In genomic region chr7:106281127-106281526, GRCh38 we compare ENCODE assay signal across 20 cellular contexts. TPM values are rescaled to one million over a fixed set of nuclear protein-coding genes. Genes with fewer than 3 reads are reported as not detected.
A peak's percentile ranks its signal among the peaks of the same experiment; 100 is the strongest.
DNase-seq lines count a peak whose midpoint lies in the region; ATAC-seq, FAIRE-seq and TF ChIP-seq lines count a peak whose summit lies in the region.
"Had no signal": no experiment of that assay in that cellular context is flagged by ENCODE, and none has a peak within 500 bp of the region (broad histone marks: within the 10 kb centered on the region; RNA-seq: fewer than 3 reads in every experiment).

No MANE protein-coding gene starts in this region.

- H3K79me2 ChIP-seq in SU-DHL-6 (ENCODE audit: insufficient read depth, low read length): peaks cover 80% of the 10 kb centered on the region

- H3K36me3 Mint-ChIP-seq in activated T-cell treated with anti-CD3 and anti-CD28 coated beads, Interleukin-2, amount 50 U/mL, for 4 hours (ENCODE audit: insufficient read depth): peaks cover 65% of the 10 kb centered on the region

- H3K9me3 ChIP-seq in SU-DHL-6 (ENCODE audit: insufficient read depth, low read length): no peaks in the 10 kb centered on the region
- no peaks in the 10 kb centered on the region for H3K9me3 ChIP-seq in subcutaneous abdominal adipose tissue (ENCODE audit: control insufficient read depth in 5 of 5, low read length in 5 of 5)
- H3K9me3 ChIP-seq: prostate gland had no signal

- H3K4me3 ChIP-seq in SU-DHL-6 (ENCODE audit: insufficient read depth, low read length, poor library complexity, severe bottlenecking) (no peak overlapping the region), coronary artery (peak overlapping the region; percentile 89), subcutaneous abdominal adipose tissue (ENCODE audit: low read depth in 1 of 5, low read length in 5 of 5) (peak overlapping the region in 4 of 5 donors; percentile 22 to 99 (median 64))
- H3K4me3 ChIP-seq: prostate gland had no signal

- peaks cover 5 to 37% (median 36%) of the 10 kb centered on the region in 5 donors for H3K4me1 ChIP-seq in subcutaneous abdominal adipose tissue (ENCODE audit: control insufficient read depth in 5 of 5, insufficient read depth in 5 of 5, low read length in 5 of 5)
- H3K4me1 ChIP-seq: prostate gland had no signal

- no peaks in the 10 kb centered on the region for H3K27me3 Mint-ChIP-seq in activated T-cell treated with anti-CD3 and anti-CD28 coated beads, Interleukin-2, amount 50 U/mL, for 4 hours (ENCODE audit: low read depth)
- H3K27me3 Mint-ChIP-seq: stimulated activated memory B cell treated with anti-CD40 and anti-IgM and Interleukin-4, amounts not matched to agents 10 μg/mL and 1 μg/mL and 100 μg/mL, for 72 hours; T-cell had no signal

- H3K27ac ChIP-seq in SU-DHL-6 (ENCODE audit: low read depth, low read length) (no peak overlapping the region), coronary artery (no peak overlapping the region), subcutaneous abdominal adipose tissue (ENCODE audit: low read depth, low read length) (peak overlapping the region; percentile 1)
- H3K27ac ChIP-seq: prostate gland had no signal

- H3K9ac ChIP-seq in SU-DHL-6 (ENCODE audit: low read length) (no peak overlapping the region), subcutaneous abdominal adipose tissue (ENCODE audit: low read length in 5 of 5) (no peak overlapping the region)

- no peaks in the 10 kb centered on the region for H3K9me2 ChIP-seq in SU-DHL-6 (replicated peaks; ENCODE audit: insufficient read depth, low read length)

- TF ChIP-seq CTCF in SU-DHL-6 (IDR thresholded peaks at IDR 0.05; ENCODE audit: insufficient read depth, low read length, poor library complexity, severe bottlenecking) (no peak), coronary artery (IDR thresholded peaks at IDR 0.05) (no peak)

- H3K4me2 ChIP-seq in SU-DHL-6 (ENCODE audit: low read depth, low read length, poor library complexity, severe bottlenecking): peak overlapping the region; percentile 77

- peaks cover 38% of the 10 kb centered on the region for H4K20me1 ChIP-seq in SU-DHL-6 (ENCODE audit: low read depth, low read length)

- H3K36me3 ChIP-seq in SU-DHL-6 (ENCODE audit: low read length) (peaks cover 8% of the 10 kb centered on the region), subcutaneous abdominal adipose tissue (ENCODE audit: control insufficient read depth in 5 of 5, insufficient read depth in 5 of 5, low read length in 5 of 5) (peaks cover 4 to 18% (median 13%) of the 10 kb centered on the region in 5 donors)
- H3K36me3 ChIP-seq: prostate gland had no signal

- no peak for FAIRE-seq in HTR-8/SVneo (lab: Jason Lieb, UNC)

- no peak for DNase-seq in activated T-cell treated with anti-CD3 and anti-CD28 coated beads, Interleukin-2, amount 50 U/mL, for 4 hours
- no peak for DNase-seq in activated T-cell treated with anti-CD3 and anti-CD28 coated beads, Interleukin-2, amount 50 U/mL, for 48 hours
- no peak for DNase-seq in coronary artery (ENCODE audit: low spot score)
- DNase-seq in NCI-H510A treated with DMSO at 0.1 percent for 48 hours (lab: John Stamatoyannopoulos, UW): no peak
- DNase-seq in HTR-8/SVneo (ENCODE audit: insufficient read length, low spot score): no peak
- DNase-seq in EL: no peak
- DNase-seq: activated CD8-positive, alpha-beta memory T cell treated with anti-CD3 and anti-CD28 coated beads, Interleukin-2, amount 50 U/mL, for 4 hours; anterior cingulate cortex; GOT3; Kasumi-1; NCI-H1417; NCI-H2171 treated with DMSO at 0.1 percent for 48 hours; NK-92 treated with Interleukin-12 subunit alpha and Interleukin-12 subunit beta, amount 100 ng/mL, for 24 hours; T-cell had no signal

- H3K4me1 Mint-ChIP-seq in activated T-cell treated with anti-CD3 and anti-CD28 coated beads, Interleukin-2, amount 50 U/mL, for 4 hours (ENCODE audit: low read depth): peaks cover 40% of the 10 kb centered on the region

- peak overlapping the region; percentile 88 for H3K4me3 Mint-ChIP-seq in activated T-cell treated with anti-CD3 and anti-CD28 coated beads, Interleukin-2, amount 50 U/mL, for 4 hours
- H3K4me3 Mint-ChIP-seq: stimulated activated memory B cell treated with anti-CD40 and anti-IgM and Interleukin-4, amounts not matched to agents 10 μg/mL and 1 μg/mL and 100 μg/mL, for 72 hours; T-cell; WTC11 had no signal

- no peak for ATAC-seq in activated T-cell treated with anti-CD3 and anti-CD28 coated beads, Interleukin-2, amount 50 U/mL, for 4 hours
- ATAC-seq: stimulated activated memory B cell treated with anti-CD40 and anti-IgM and Interleukin-4, amounts not matched to agents 10 μg/mL and 1 μg/mL and 100 μg/mL, for 72 hours; T-cell; WTC11 had no signal

- H3K27me3 ChIP-seq in SU-DHL-6 (ENCODE audit: low read length) (no peaks in the 10 kb centered on the region), subcutaneous abdominal adipose tissue (ENCODE audit: control insufficient read depth in 5 of 5, insufficient read depth in 4 of 5, low read length in 5 of 5) (no peaks in the 10 kb centered on the region)

- H2AFZ ChIP-seq in SU-DHL-6 (ENCODE audit: low read depth, low read length, severe bottlenecking): no peak overlapping the region

- peaks cover 23% of the 10 kb centered on the region for H3F3A ChIP-seq in SU-DHL-6 (ENCODE audit: insufficient read depth)

- H3K9me3 Mint-ChIP-seq in activated T-cell treated with anti-CD3 and anti-CD28 coated beads, Interleukin-2, amount 50 U/mL, for 4 hours: no peaks in the 10 kb centered on the region
- H3K9me3 Mint-ChIP-seq: nephron; stimulated activated memory B cell treated with anti-CD40 and anti-IgM and Interleukin-4, amounts not matched to agents 10 μg/mL and 1 μg/mL and 100 μg/mL, for 72 hours; T-cell; WTC11 had no signal

RNA-seq across cellular contexts. Expression of gene NAMPT, which starts 3.7 kb away (rescaled TPM):
- total RNA-seq in activated T-cell treated with anti-CD3 and anti-CD28 coated beads, Interleukin-2, amount 50 U/mL, for 4 hours: 1,000 to 10,000 TPM; 1,116 to 1,426 (median 1,121) TPM
